Comparison of ENCODE assay signal across 19 cellular contexts in genomic region chr10:124959564-124959963, GRCh38. TPM values are rescaled to one million over a fixed set of nuclear protein-coding genes. Genes with fewer than 3 reads are reported as not detected.
A peak's percentile ranks its signal among the peaks of the same experiment; 100 is the strongest.
DNase-seq lines count a peak whose midpoint lies in the region; ATAC-seq and TF ChIP-seq lines count a peak whose summit lies in the region.
"Had no signal": no experiment of that assay in that cellular context is flagged by ENCODE, and none has a peak within 500 bp of the region (broad histone marks: within the 10 kb centered on the region; RNA-seq: fewer than 3 reads in every experiment).

No MANE protein-coding gene starts in this region.

- no peaks in the 10 kb centered on the region for H3K9me3 ChIP-seq in H9 (ENCODE audit: control insufficient read depth, low read depth, low read length)
- H3K9me3 ChIP-seq in T-helper 17 cell (ENCODE audit: control insufficient read depth, low read length, poor library complexity, severe bottlenecking) = no peaks in the 10 kb centered on the region
- H3K9me3 ChIP-seq in trophoblast cell (ENCODE audit: insufficient read depth, low read depth, low read length) = no peaks in the 10 kb centered on the region
- no peaks in the 10 kb centered on the region for H3K9me3 ChIP-seq in MM.1S (replicated peaks; ENCODE audit: insufficient read depth, low read length)

- H3K14ac ChIP-seq in H9 (ENCODE audit: insufficient read depth, low read length) (no peak overlapping the region), trophoblast cell (ENCODE audit: low read length) (no peak overlapping the region)

- H3K27me3 ChIP-seq in H9 (ENCODE audit: insufficient read depth, low read length) = no peaks in the 10 kb centered on the region
- no peaks in the 10 kb centered on the region for H3K27me3 ChIP-seq in trophoblast cell (ENCODE audit: insufficient read depth, low read length)
- no peaks in the 10 kb centered on the region for H3K27me3 ChIP-seq in MM.1S (replicated peaks; ENCODE audit: insufficient read depth, low read length)

- no peak overlapping the region for H2AFZ ChIP-seq in H9 (ENCODE audit: low read length)
- no peak overlapping the region for H2AFZ ChIP-seq in trophoblast cell (ENCODE audit: insufficient read depth, low read length, poor library complexity)
- H2AFZ ChIP-seq in MM.1S (ENCODE audit: low read length) = no peak overlapping the region
- H2AFZ ChIP-seq: GM23248 had no signal

- H3K79me2 ChIP-seq in H9 (ENCODE audit: insufficient read depth, low read length) (peaks cover 15% of the 10 kb centered on the region; the same call in 1 of the 2 replicates), trophoblast cell (ENCODE audit: control insufficient read depth, insufficient read depth, low read length, poor library complexity) (no peaks in the 10 kb centered on the region), MM.1S (ENCODE audit: low read length) (peaks cover 57% of the 10 kb centered on the region)

- H4K20me1 ChIP-seq in H9 (ENCODE audit: control insufficient read depth, insufficient read depth, insufficient read length) (no peaks in the 10 kb centered on the region), MM.1S (ENCODE audit: insufficient read depth, low read length) (0 out of 2 replicates have a peak, but pooled peaks cover 3% of the 10 kb centered on the region)

- no peak overlapping the region for H4K5ac ChIP-seq in H9 (ENCODE audit: insufficient read length, low read depth, low read length)

- no peak for ATAC-seq in activated naive CD8-positive, alpha-beta T cell treated with anti-CD3 and anti-CD28 coated beads, Interleukin-2, amount 50 U/mL, for 24 hours
- ATAC-seq in T-helper 17 cell = no peak
- ATAC-seq: HepG2 had no signal

- no peaks in the 10 kb centered on the region for H3K23me2 ChIP-seq in H9 (ENCODE audit: insufficient read length, low read depth, low read length, poor library complexity, severe bottlenecking)

- H3K9ac ChIP-seq in H9 (ENCODE audit: extremely low read depth, insufficient read length, low read length) (no peak overlapping the region), trophoblast cell (ENCODE audit: low read length) (no peak overlapping the region), MM.1S (ENCODE audit: low read length) (no peak overlapping the region)
- H3K9ac ChIP-seq: GM23248 had no signal

- H4K12ac ChIP-seq in trophoblast cell (ENCODE audit: low read depth, low read length) = no peak overlapping the region

- no peak overlapping the region for H3K18ac ChIP-seq in H9 (ENCODE audit: insufficient read length, low read depth, low read length)
- H3K18ac ChIP-seq in trophoblast cell (ENCODE audit: low read length) = no peak overlapping the region

- no peaks in the 10 kb centered on the region for H3K9me2 ChIP-seq in MM.1S (replicated peaks; ENCODE audit: insufficient read depth, low read length)

- H3K27ac Mint-ChIP-seq in activated naive CD8-positive, alpha-beta T cell = peak overlapping the region; percentile 34
- H3K27ac Mint-ChIP-seq in activated naive CD8-positive, alpha-beta T cell treated with anti-CD3 and anti-CD28 coated beads, Interleukin-2, amount 50 U/mL, for 24 hours = no peak overlapping the region
- peak overlapping the region in 2 of 3 experiments; percentile 13 to 55; a peak in 3 of 7 replicates for H3K27ac Mint-ChIP-seq in H9
- peak overlapping the region; percentile 51 for H3K27ac Mint-ChIP-seq in T-helper 17 cell
- H3K27ac Mint-ChIP-seq: HFFc6 had no signal

- H3K4me1 Mint-ChIP-seq in activated naive CD8-positive, alpha-beta T cell (ENCODE audit: low read depth) = peaks cover 69% of the 10 kb centered on the region
- peaks cover 63% of the 10 kb centered on the region for H3K4me1 Mint-ChIP-seq in activated naive CD8-positive, alpha-beta T cell treated with anti-CD3 and anti-CD28 coated beads, Interleukin-2, amount 50 U/mL, for 24 hours
- H3K4me1 Mint-ChIP-seq in H9 (peaks cover 11 to 17% of the 10 kb centered on the region in 2 experiments), T-helper 17 cell (peaks cover 25% of the 10 kb centered on the region)

- H3K4me1 ChIP-seq in H9 (ENCODE audit: insufficient read depth, low read length) (no peaks in the 10 kb centered on the region), trophoblast cell (ENCODE audit: control insufficient read depth in 1 of 2, insufficient read depth in 2 of 2, low read length in 2 of 2) (peaks cover 0 to 2% of the 10 kb centered on the region in 2 experiments), MM.1S (ENCODE audit: low read length) (peaks cover 15% of the 10 kb centered on the region; the same call in 1 of the 2 replicates)

- no peaks in the 10 kb centered on the region for H3K27me3 Mint-ChIP-seq in activated naive CD8-positive, alpha-beta T cell
- no peaks in the 10 kb centered on the region for H3K27me3 Mint-ChIP-seq in activated naive CD8-positive, alpha-beta T cell treated with anti-CD3 and anti-CD28 coated beads, Interleukin-2, amount 50 U/mL, for 24 hours
- H3K27me3 Mint-ChIP-seq in H9 (ENCODE audit: low read depth) (no peaks in the 10 kb centered on the region), T-helper 17 cell (no peaks in the 10 kb centered on the region)
- H3K27me3 Mint-ChIP-seq: CD4-positive, alpha-beta memory T cell had no signal

- H3K56ac ChIP-seq in H9 (ENCODE audit: insufficient read length, low read depth, low read length) = no peak overlapping the region

- H2BK120ac ChIP-seq in H9 (ENCODE audit: low read depth, low read length, poor library complexity, severe bottlenecking) = no peak overlapping the region
- no peak overlapping the region for H2BK120ac ChIP-seq in trophoblast cell (ENCODE audit: insufficient read depth, low read length, poor library complexity)

- peaks cover 7% of the 10 kb centered on the region; the same call in 1 of the 2 replicates for H3F3A ChIP-seq in MM.1S (ENCODE audit: insufficient read depth, low read length)

- H3K9me3 Mint-ChIP-seq in activated naive CD8-positive, alpha-beta T cell (ENCODE audit: low read depth) = no peaks in the 10 kb centered on the region
- no peaks in the 10 kb centered on the region for H3K9me3 Mint-ChIP-seq in activated naive CD8-positive, alpha-beta T cell treated with anti-CD3 and anti-CD28 coated beads, Interleukin-2, amount 50 U/mL, for 24 hours
- H3K9me3 Mint-ChIP-seq in H9 = no peaks in the 10 kb centered on the region
- H3K9me3 Mint-ChIP-seq: CD4-positive, alpha-beta memory T cell; HFFc6 had no signal

- H2BK5ac ChIP-seq in H9 (ENCODE audit: insufficient read length, low read length) = no peak overlapping the region
- H2BK5ac ChIP-seq in trophoblast cell (ENCODE audit: low read depth, low read length, poor library complexity) = no peak overlapping the region

- H3K36me3 ChIP-seq in trophoblast cell (ENCODE audit: control insufficient read depth in 1 of 2, insufficient read depth in 2 of 2, low read length in 2 of 2) (no peaks in the 10 kb centered on the region), MM.1S (replicated peaks; ENCODE audit: insufficient read depth, low read length) (no peaks in the 10 kb centered on the region)

- H3K79me1 ChIP-seq in H9 (ENCODE audit: insufficient read depth, low read depth, low read length, poor library complexity, severe bottlenecking) (peaks cover 13% of the 10 kb centered on the region), trophoblast cell (ENCODE audit: low read length) (no peaks in the 10 kb centered on the region)

- H3K27ac ChIP-seq in H9 (ENCODE audit: insufficient read length, low read depth, low read length) = no peak overlapping the region
- no peak overlapping the region for H3K27ac ChIP-seq in trophoblast cell (ENCODE audit: low read depth, low read length)
- H3K27ac ChIP-seq in MM.1S (ENCODE audit: low read length) = no peak overlapping the region
- H3K27ac ChIP-seq: GM23248 had no signal

- H3K4ac ChIP-seq in H9 (ENCODE audit: low read depth, low read length) = no peak overlapping the region
- H3K4ac ChIP-seq in trophoblast cell (ENCODE audit: low read depth, low read length) = peak overlapping the region; percentile 47

- no peak overlapping the region for H2BK15ac ChIP-seq in H9 (ENCODE audit: low read depth, low read length)

- no peak overlapping the region for H4K8ac ChIP-seq in H9 (replicated peaks; ENCODE audit: insufficient read length, low read depth, low read length)
- H4K8ac ChIP-seq in trophoblast cell (ENCODE audit: low read depth, low read length) = no peak overlapping the region

- H2AK5ac ChIP-seq in H9 (ENCODE audit: insufficient read length, low read length) = no peak overlapping the region
- H2AK5ac ChIP-seq in trophoblast cell (ENCODE audit: low read length) = no peak overlapping the region

- H3K23ac ChIP-seq in H9 (ENCODE audit: insufficient read length, low read depth, low read length) = no peak overlapping the region
- H3K23ac ChIP-seq in trophoblast cell (ENCODE audit: low read length) = no peak overlapping the region

- peaks cover 7% of the 10 kb centered on the region for H3K36me3 Mint-ChIP-seq in activated naive CD8-positive, alpha-beta T cell
- H3K36me3 Mint-ChIP-seq in activated naive CD8-positive, alpha-beta T cell treated with anti-CD3 and anti-CD28 coated beads, Interleukin-2, amount 50 U/mL, for 24 hours (ENCODE audit: low read depth) = peaks cover 11% of the 10 kb centered on the region
- H3K36me3 Mint-ChIP-seq in H9 (ENCODE audit: insufficient read depth in 1 of 3, low read depth in 3 of 3) (0 out of 7 replicates have a peak, but pooled peaks cover 0 to 3% (median 0%) of the 10 kb centered on the region in 3 experiments), T-helper 17 cell (ENCODE audit: low read depth) (no peaks in the 10 kb centered on the region)

- 0 out of 3 replicates have a peak, but pooled peaks have one; percentile 12 for TF ChIP-seq CTCF in H9 (conservative IDR thresholded peaks at IDR 0.05)
- no peak for TF ChIP-seq CTCF in MM.1S (IDR thresholded peaks at IDR 0.05; ENCODE audit: low read length)

- H3K4me3 Mint-ChIP-seq in activated naive CD8-positive, alpha-beta T cell = no peak overlapping the region
- H3K4me3 Mint-ChIP-seq in activated naive CD8-positive, alpha-beta T cell treated with anti-CD3 and anti-CD28 coated beads, Interleukin-2, amount 50 U/mL, for 24 hours = no peak overlapping the region
- H3K4me3 Mint-ChIP-seq in H9 (no peak overlapping the region), T-helper 17 cell (no peak overlapping the region)
- H3K4me3 Mint-ChIP-seq: HFFc6 had no signal

- no peak overlapping the region for H3K4me3 ChIP-seq in trophoblast cell (ENCODE audit: low read depth, low read length)
- no peak overlapping the region for H3K4me3 ChIP-seq in MM.1S (ENCODE audit: low read length)
- H3K4me3 ChIP-seq: GM23248 had no signal

- H2BK20ac ChIP-seq in H9 (ENCODE audit: low read depth, low read length, poor library complexity, severe bottlenecking) = no peak overlapping the region

- no peak for DNase-seq in activated naive CD8-positive, alpha-beta T cell treated with anti-CD3 and anti-CD28 coated beads, Interleukin-2, amount 50 U/mL, for 24 hours
- DNase-seq in H9 (no peak), T-helper 17 cell (no peak), trophoblast cell (no peak), HT-29 (ENCODE audit: low spot score) (no peak), MM.1S (no peak), NCI-H2227 treated with DMSO at 0.1 percent for 48 hours (lab: John Stamatoyannopoulos, UW) (no peak)
- DNase-seq: 8988T; AML-193; C1 segment of cervical spinal cord; CD4-positive, alpha-beta memory T cell; COR-L47; DND-41; GDM1; GM23248; H7; HFFc6 had no signal

- WGBS in H9 (ENCODE audit: extremely low coverage, insufficient read length, low lambda C conversion rate) = no CpG with 5 or more reads among the region's 3 CpGs
- WGBS in trophoblast cell (ENCODE audit: extremely low coverage, insufficient coverage, insufficient read length) = no CpG with 5 or more reads among the region's 3 CpGs

- no peak overlapping the region for H3T11ph ChIP-seq in H9 (ENCODE audit: low read length)

- H3K4me2 ChIP-seq in H9 (ENCODE audit: insufficient read depth, insufficient read length, low read length) (no peak overlapping the region), trophoblast cell (ENCODE audit: low read length) (no peak overlapping the region), MM.1S (ENCODE audit: low read depth, low read length) (no peak overlapping the region)

- H4K91ac ChIP-seq in H9 (ENCODE audit: insufficient read length, low read depth, low read length) (no peak overlapping the region), trophoblast cell (ENCODE audit: low read depth, low read length) (no peak overlapping the region)

- H2BK12ac ChIP-seq in H9 (ENCODE audit: insufficient read length, low read depth, low read length) (no peak overlapping the region), trophoblast cell (ENCODE audit: low read length) (no peak overlapping the region)

RNA-seq across cellular contexts. Expression of gene ZRANB1, which starts 17.6 kb away (rescaled TPM):
- total RNA-seq in H9 (2021) (16.1 and 17.4 TPM in 2 replicates), T-helper 17 cell (10 to 100 TPM; 19.4 to 21.3 TPM)
- 20.8 and 21.3 TPM in 2 replicates for polyA plus RNA-seq in trophoblast cell (2013)
- total RNA-seq in HT-29 (2014; rRNA removed; shearing (Covaris generic)) = 7.1 and 8.1 TPM in 2 replicates
